Comparison of ENCODE assay signal across 8 cellular contexts in the genomic region with DNA sequence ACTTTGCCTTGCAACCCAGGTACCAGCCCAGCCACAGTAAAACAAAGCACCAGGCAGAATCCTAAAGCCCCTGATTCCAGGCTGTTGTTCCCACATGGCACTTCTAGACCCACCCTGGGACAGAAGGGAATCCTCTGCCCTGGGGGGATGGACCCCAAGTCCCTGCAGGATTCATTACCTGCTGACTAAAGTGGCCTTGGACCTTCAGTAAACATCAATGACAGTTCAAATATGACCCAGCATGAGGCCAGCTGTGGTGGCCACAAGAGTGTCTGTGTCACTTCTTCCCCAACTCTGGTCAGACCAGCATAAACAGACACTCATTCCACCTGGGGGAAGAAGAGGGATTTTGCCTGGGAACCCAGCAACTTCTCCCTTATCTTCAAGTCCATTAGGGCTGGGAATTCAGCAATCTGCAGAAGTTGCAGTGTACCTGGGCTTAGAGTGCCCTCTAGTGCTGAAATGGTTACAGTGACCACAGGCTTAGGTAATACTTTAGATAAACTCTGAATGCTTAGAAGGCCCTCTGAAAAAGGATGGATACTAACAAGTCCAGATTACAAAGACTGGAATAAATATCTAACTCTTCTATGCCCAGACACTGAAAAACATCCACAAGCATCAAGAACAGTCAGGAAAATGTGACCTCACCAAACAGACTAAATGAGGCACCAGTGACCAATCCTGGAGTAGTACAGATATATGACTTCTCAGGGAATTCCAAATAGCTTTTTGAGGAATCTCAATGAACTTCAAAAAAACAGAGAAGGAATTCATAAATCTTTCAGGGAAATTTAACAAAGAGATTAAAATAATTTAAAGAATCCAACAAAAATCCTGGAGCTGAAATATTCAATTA.
DNase-seq lines count a peak whose midpoint lies in the region; ATAC-seq lines count a peak whose summit lies in the region.

No MANE protein-coding gene starts in this region.

- ATAC-seq in GM19035 (IDR thresholded peaks at IDR 0.05; ENCODE audit: unreplicated experiment) (peak; percentile 92), HG03139 (IDR thresholded peaks at IDR 0.05; ENCODE audit: unreplicated experiment) (peak; percentile 75)

- peak; percentile 62 for DNase-seq in D341Med (ENCODE audit: low spot score)
- peak; percentile 49 for DNase-seq in NCI-H345 (lab: John Stamatoyannopoulos, UW)
- DNase-seq in activated CD4-positive, alpha-beta T cell treated with anti-CD3 and anti-CD28 coated beads, Interleukin-2, amount 50 U/mL, for 4 hours = peak; percentile 10 to 11
- DNase-seq in glomerular visceral epithelial cell (ENCODE audit: extremely low spot score) = peak; percentile 66
- peak; percentile 13 for DNase-seq in putamen (ENCODE audit: low spot score)
- no peak for DNase-seq in KG1 (lab: John Stamatoyannopoulos, UW)
